Comparison of ENCODE assay signal across 9 cellular contexts in genomic region chr12:6383572-6384498, GRCh38. TPM values are rescaled to one million over a fixed set of nuclear protein-coding genes. Genes with fewer than 3 reads are reported as not detected.
DNase-seq lines count a peak whose midpoint lies in the region; ATAC-seq, FAIRE-seq and TF ChIP-seq lines count a peak whose summit lies in the region.
"Had no signal": no experiment of that assay in that cellular context is flagged by ENCODE, and none has a peak within 500 bp of the region (broad histone marks: within the 10 kb centered on the region; RNA-seq: fewer than 3 reads in every experiment).

Gene LTBR (plus strand): TSS chr12:6384162. CDS start chr12:6384359, 197 bp downstream.

- no peaks in the 10 kb centered on the region; the same call in 1 of the 2 replicates for H4K20me1 ChIP-seq in GM12878 (ENCODE audit: control insufficient read depth, insufficient read depth)

- in situ Hi-C loops in GM12878 (cut with MboI) = no loop called here

- WGBS in GM12878 (ENCODE audit: insufficient coverage, insufficient replicate concordance, low lambda C conversion rate, missing lambda C conversion rate) = 15% methylated on average over 44 of the region's 62 CpGs
- 4% methylated on average over 48 of the region's 62 CpGs for WGBS in prostate gland

- H2AFZ ChIP-seq in GM12878 (ENCODE audit: control insufficient read depth, low read depth, low read length) = no peak within 1 kb of the TSS

- RAD21 ChIA-PET in GM12878 (lab: Charles Lee; ENCODE audit: unreplicated experiment) = no interaction called here

- no peak within 1 kb of the TSS for H3K9ac ChIP-seq in GM12878 (ENCODE audit: control insufficient read depth, insufficient read depth, low read length)

- DNase-seq in GM04503 (ENCODE audit: low read depth) (peak; percentile 75), NCI-H226 (peak; percentile 90), GM12878 (ENCODE audit: low read depth, low spot score) (no peak), left ventricle myocardium superior (peak; percentile 98), prostate gland (ENCODE audit: low spot score) (peak; percentile 96), NCI-H1105 treated with DMSO at 0.1 percent for 48 hours (lab: John Stamatoyannopoulos, UW) (no peak), DMS 273 (lab: John Stamatoyannopoulos, UW; ENCODE audit: unreplicated experiment) (no peak)

- no peaks in the 10 kb centered on the region for H3K4me1 ChIP-seq in GM12878 (ENCODE audit: control insufficient read depth, insufficient read depth, low read length)
- peaks cover 28% of the 10 kb centered on the region for H3K4me1 ChIP-seq in prostate gland (replicated peaks)

- peak; percentile 19; the same call in 2 of the 3 replicates for ATAC-seq in GM12878
- ATAC-seq in left ventricle myocardium superior = peak; percentile 97
- ATAC-seq in GM18909 (IDR thresholded peaks at IDR 0.05; ENCODE audit: poor library complexity, unreplicated experiment) = no peak

- intact Hi-C loops in GM12878 (cut with micrococcal nuclease; ENCODE audit: unreplicated experiment) = no loop called here
- intact Hi-C loops in left ventricle myocardium superior (cut with micrococcal nuclease) = no loop called here
- intact Hi-C loops in prostate gland (cut with DNase I) = loop anchor here (2.0 kb wide), 2 partner anchors 47 to 69 kb away; partner anchors contain the start of gene TAPBPL

- CTCF ChIA-PET in GM12878 (lab: Yijun Ruan, JAX) = interaction anchor here (0.6 kb wide), 1 partner anchor 131 kb away, joined by 3 read pairs; no protein-coding TSS in a partner anchor

- FAIRE-seq in GM12878 (lab: Jason Lieb, UNC) = no peak
- FAIRE-seq: TTC549 had no signal

- peak within 1 kb of the TSS; percentile 30; the same call in 1 of the 2 replicates for H3K4me2 ChIP-seq in GM12878 (ENCODE audit: control insufficient read depth, insufficient read depth)

- POLR2A ChIA-PET in GM12878 (lab: Charles Lee) = no interaction called here

- no peaks in the 10 kb centered on the region for H3K79me2 ChIP-seq in GM12878 (ENCODE audit: control insufficient read depth, insufficient read depth, low read length)

- SMC1A ChIA-PET in GM12878 (lab: Charles Lee; ENCODE audit: uncharacterized antibody, unreplicated experiment) = no interaction called here

- TF ChIP-seq EP300 in GM12878 (IDR thresholded peaks at IDR 0.05; ENCODE audit: borderline replicate concordance in 1 of 2, control insufficient read depth in 1 of 2, low read depth in 2 of 2, low read length in 2 of 2) = no peak

- H3K36me3 ChIP-seq in GM12878 (ENCODE audit: control insufficient read depth in 2 of 2, insufficient read depth in 2 of 2, low read length in 1 of 2) (no peaks in the 10 kb centered on the region), prostate gland (no peaks in the 10 kb centered on the region)

- H3K27ac ChIP-seq in GM12878 (ENCODE audit: control insufficient read depth, insufficient read depth) (no peak within 1 kb of the TSS), prostate gland (peak within 1 kb of the TSS; percentile 96)

- H3K4me3 ChIP-seq in GM12878 (peak within 1 kb of the TSS; percentile 27; the same call in 1 of the 2 replicates), prostate gland (peak within 1 kb of the TSS; percentile 66 to 81)

- H3K27me3 ChIP-seq in GM12878 (replicated peaks in 1 of 2; ENCODE audit: control insufficient read depth in 2 of 2, insufficient read depth in 2 of 2, low read length in 1 of 2) (peaks cover 13 to 15% of the 10 kb centered on the region in 2 experiments; a peak in 3 of 4 replicates), prostate gland (replicated peaks; ENCODE audit: insufficient read depth) (no peaks in the 10 kb centered on the region)

- TF ChIP-seq POLR2A in GM12878 (IDR thresholded peaks at IDR 0.05; ENCODE audit: low read depth, low read length) (no peak), prostate gland (IDR thresholded peaks at IDR 0.05) (peak; percentile 89)

- H3K9me3 ChIP-seq in GM12878 (replicated peaks; ENCODE audit: control insufficient read depth, insufficient read depth, low read length) (no peaks in the 10 kb centered on the region), prostate gland (no peaks in the 10 kb centered on the region)

- no peak for TF ChIP-seq CTCF in GM12878 (IDR thresholded peaks at IDR 0.05 in 2 of 3, conservative IDR thresholded peaks at IDR 0.05 in 1 of 3; ENCODE audit: control insufficient read depth in 2 of 3, extremely low read depth in 1 of 3, insufficient read depth in 1 of 3, low read depth in 3 of 3, low read length in 3 of 3)
- TF ChIP-seq CTCF in prostate gland (IDR thresholded peaks at IDR 0.05) = peak in 3 of 4 experiments; percentile 7 to 34 (median 32)

- no peak for TF ChIP-seq RAD21 in GM12878 (IDR thresholded peaks at IDR 0.05; ENCODE audit: insufficient read depth, low read depth, low read length)

- no TSS peak for BruUV-seq in GM12878 (replicated peaks; lab: Mats Ljungman, UMichigan)

TF ChIP-seq in GM12878, 131 proteins besides CTCF, POLR2A, EP300 and RAD21:
- TF ChIP-seq SUZ12 (IDR thresholded peaks at IDR 0.05; ENCODE audit: unreplicated experiment) = peak; percentile 63
- TF ChIP-seq, protein P1, sequence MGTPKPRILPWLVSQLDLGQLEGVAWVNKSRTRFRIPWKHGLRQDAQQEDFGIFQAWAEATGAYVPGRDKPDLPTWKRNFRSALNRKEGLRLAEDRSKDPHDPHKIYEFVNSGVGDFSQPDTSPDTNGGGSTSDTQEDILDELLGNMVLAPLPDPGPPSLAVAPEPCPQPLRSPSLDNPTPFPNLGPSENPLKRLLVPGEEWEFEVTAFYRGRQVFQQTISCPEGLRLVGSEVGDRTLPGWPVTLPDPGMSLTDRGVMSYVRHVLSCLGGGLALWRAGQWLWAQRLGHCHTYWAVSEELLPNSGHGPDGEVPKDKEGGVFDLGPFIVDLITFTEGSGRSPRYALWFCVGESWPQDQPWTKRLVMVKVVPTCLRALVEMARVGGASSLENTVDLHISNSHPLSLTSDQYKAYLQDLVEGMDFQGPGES (IDR thresholded peaks at IDR 0.05) = no peak

RNA-seq across cellular contexts. Expression of gene LTBR, which starts in this region (rescaled TPM):
- total RNA-seq in GM12878 (2013; cell fraction: nucleolus; rRNA removed) = not detected in 2 replicates
- total RNA-seq in GM12878 (2014; rRNA removed) (not detected in 2 replicates), GM12878 (2014; rRNA removed; fragmentation: Illumina TruSeq; extraction: Trizol) (not detected in 2 replicates), GM12878 (2021) (0.44 and 0.45 TPM in 2 replicates), left ventricle myocardium superior (32.9 TPM), prostate gland (100 to 1,000 TPM; 186 to 264 TPM)
- polyA plus RNA-seq in GM12878 (2011; ENCODE audit: low read depth) = not detected
- polyA plus RNA-seq in GM12878 (2011; rRNA removed) (not detected in 2 replicates), GM12878 (2014; fragmentation: Illumina TruSeq; extraction: Trizol) (not detected in 2 replicates), GM12878 (2014; fragmentation: Nextera tagmentation; extraction: Ambion mirVana) (not detected), GM12878 (2014; rRNA removed) (not detected in 2 replicates), GM12878 (2016; fragmentation: Nextera tagmentation; extraction: Ambion mirVana) (under 1 TPM in 1 of 2 experiments, not detected in 1; 0.24 TPM)
- polyA plus RNA-seq in GM12878 (2011; cell fraction: cytosol; rRNA removed) = not detected in 2 replicates
- 0.07 TPM in 1 of 2 replicates, not detected in the other for polyA plus RNA-seq in GM12878 (2011; cell fraction: nucleus; rRNA removed)
- 0.23 and 0.31 TPM in 2 replicates for polyA plus RNA-seq in GM12878 (2012)
- not detected in 2 replicates for polyA minus RNA-seq in GM12878 (2011; rRNA and poly(A)+ RNA removed)
- 0.94 and 4.8 TPM in 2 replicates for polyA minus RNA-seq in GM12878 (2011; cell fraction: cytosol; rRNA and poly(A)+ RNA removed)
- polyA minus RNA-seq in GM12878 (2011; cell fraction: nucleus; rRNA and poly(A)+ RNA removed) = 0.48 and 2.2 TPM in 2 replicates

Comparison
In these comparisons a context has a peak if more than half of its experiments do, and no peak if none do; other contexts are left out.
1. RNA of gene LTBR (total RNA-seq): 186 to 264 TPM in prostate gland and 32.9 TPM in left ventricle myocardium superior (single experiment); 0.44 to 0.45 TPM in GM12878; every median in the first group is over 10 times any median in the second.
2. DNase-seq: peak in GM04503 (single experiment), NCI-H226 (single experiment), left ventricle myocardium superior (single experiment) and prostate gland (single experiment); none in GM12878 (single experiment), NCI-H1105 treated with DMSO at 0.1 percent for 48 hours (single experiment) and DMS 273 (single experiment).
3. CTCF ChIP-seq: peak in prostate gland (3 of 4); none in GM12878 (0 of 3).